Comparison of ENCODE assay signal across 24 cellular contexts in the genomic region with DNA sequence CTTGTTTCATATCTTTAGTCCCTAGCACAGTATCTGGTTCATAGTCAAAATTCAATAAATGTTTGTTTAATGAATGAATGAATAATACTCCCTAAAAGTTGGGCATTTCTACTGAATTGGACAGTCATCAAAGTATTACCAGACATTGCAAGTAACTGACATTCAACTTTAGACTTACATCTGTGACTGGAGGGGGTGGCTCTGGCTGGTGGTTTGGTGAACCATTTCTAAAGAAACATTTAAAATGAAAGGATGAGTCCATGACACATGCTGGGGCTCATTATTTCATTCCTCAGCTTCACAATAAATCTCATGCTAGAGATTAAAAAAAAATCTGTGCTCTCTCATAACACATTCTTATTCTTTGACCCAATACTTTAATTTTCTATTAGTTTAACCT. TPM values are rescaled to one million over a fixed set of nuclear protein-coding genes. Genes with fewer than 3 reads are reported as not detected.
DNase-seq lines count a peak whose midpoint lies in the region; ATAC-seq and TF ChIP-seq lines count a peak whose summit lies in the region.
"Had no signal": no experiment of that assay in that cellular context is flagged by ENCODE, and none has a peak within 500 bp of the region (broad histone marks: within the 10 kb centered on the region; RNA-seq: fewer than 3 reads in every experiment).

No MANE protein-coding gene starts in this region.

- H3K4me2 ChIP-seq in GM23338: no peak overlapping the region
- H3K4me2 ChIP-seq: PC-9 had no signal

- CTCF ChIA-PET in activated CD4-positive, alpha-beta T cell treated with anti-CD3 and anti-CD28 coated beads for 36 hours (lab: Charles Lee): interaction anchor here (0.7 kb wide), 1 partner anchor 114 kb away, joined by 3 read pairs; no protein-coding TSS in a partner anchor

- peak; percentile 80 for ATAC-seq in activated CD4-positive, alpha-beta T cell treated with anti-CD3 and anti-CD28 coated beads for 36 hours
- peak; percentile 82 to 95 for ATAC-seq in activated T-cell treated with anti-CD3 and anti-CD28 coated beads, Interleukin-2, amount 50 U/mL, for 72 hours (replicated peaks in 1 of 2)
- ATAC-seq in activated T-cell treated with anti-CD3 and anti-CD28 coated beads, Interleukin-2, amount 50 U/mL, for 4 hours: no peak
- ATAC-seq in GM23338: no peak
- ATAC-seq: CD8-positive, alpha-beta T cell; Right ventricle myocardium inferior had no signal

- no peak overlapping the region for H3K4me3 Mint-ChIP-seq in activated CD4-positive, alpha-beta T cell treated with anti-CD3 and anti-CD28 coated beads for 36 hours
- peak overlapping the region; percentile 22 to 77 for H3K4me3 Mint-ChIP-seq in activated T-cell treated with anti-CD3 and anti-CD28 coated beads, Interleukin-2, amount 50 U/mL, for 72 hours
- no peak overlapping the region for H3K4me3 Mint-ChIP-seq in activated T-cell treated with anti-CD3 and anti-CD28 coated beads, Interleukin-2, amount 50 U/mL, for 4 hours
- no peak overlapping the region for H3K4me3 Mint-ChIP-seq in T-helper 2 cell treated with Interferon-gamma antibody and Interleukin-4, amounts not matched to agents 5 μg/mL and 100 μg/mL, for 36 hours
- no peak overlapping the region for H3K4me3 Mint-ChIP-seq in GM23338
- H3K4me3 Mint-ChIP-seq: B cell; CD8-positive, alpha-beta T cell; H9 had no signal

- H3K36me3 Mint-ChIP-seq in activated CD4-positive, alpha-beta T cell treated with anti-CD3 and anti-CD28 coated beads for 36 hours (ENCODE audit: low read depth): peaks cover 46% of the 10 kb centered on the region
- H3K36me3 Mint-ChIP-seq in activated T-cell treated with anti-CD3 and anti-CD28 coated beads, Interleukin-2, amount 50 U/mL, for 72 hours (ENCODE audit: insufficient read depth in 2 of 2): peaks cover 1 to 32% of the 10 kb centered on the region in 2 donors
- peaks cover 32% of the 10 kb centered on the region for H3K36me3 Mint-ChIP-seq in activated T-cell treated with anti-CD3 and anti-CD28 coated beads, Interleukin-2, amount 50 U/mL, for 4 hours (ENCODE audit: insufficient read depth)
- peaks cover 57% of the 10 kb centered on the region for H3K36me3 Mint-ChIP-seq in T-helper 2 cell treated with Interferon-gamma antibody and Interleukin-4, amounts not matched to agents 5 μg/mL and 100 μg/mL, for 36 hours (ENCODE audit: low read depth)
- peaks cover 74% of the 10 kb centered on the region for H3K36me3 Mint-ChIP-seq in GM23338 (ENCODE audit: low read depth)

- POLR2A ChIA-PET in activated CD4-positive, alpha-beta T cell treated with anti-CD3 and anti-CD28 coated beads for 36 hours (lab: Charles Lee): no interaction called here

- peak; percentile 40 for DNase-seq in activated CD4-positive, alpha-beta T cell treated with anti-CD3 and anti-CD28 coated beads for 36 hours
- DNase-seq in activated CD4-positive, alpha-beta T cell treated with anti-CD3 and anti-CD28 coated beads, Interleukin-2, amount 50 U/mL, for 4 hours: no peak
- peak; percentile 31 to 33 for DNase-seq in activated T-cell treated with anti-CD3 and anti-CD28 coated beads, Interleukin-2, amount 50 U/mL, for 72 hours
- DNase-seq in activated T-cell treated with anti-CD3 and anti-CD28 coated beads, Interleukin-2, amount 50 U/mL, for 4 hours: no peak
- DNase-seq in T-helper 2 cell treated with Interferon-gamma antibody and Interleukin-4, amounts not matched to agents 5 μg/mL and 100 μg/mL, for 36 hours (ENCODE audit: low spot score): peak; percentile 29
- DNase-seq in stimulated activated CD8-positive, alpha-beta memory T cell treated with anti-CD3 and anti-CD28 coated beads, Interleukin-4, amount 100 ng/mL, for 48 hours: peak; percentile 45
- DNase-seq in GM23338 (ENCODE audit: low spot score): no peak
- DNase-seq: Caco-2; CD8-positive, alpha-beta T cell; H9; KBM-7; MG63; NCI-H1105 treated with DMSO at 0.1 percent for 48 hours; NCI-H146; NCI-H1930; NCI-H446; NCI-H524 treated with DMSO at 0.1 percent for 48 hours; NCI-H82; NK-92 treated with Interleukin-12 subunit alpha and Interleukin-12 subunit beta, amount 100 ng/mL, for 24 hours; PC-9 had no signal

- H3K27ac Mint-ChIP-seq in activated CD4-positive, alpha-beta T cell treated with anti-CD3 and anti-CD28 coated beads for 36 hours: peak overlapping the region; percentile 4
- peak overlapping the region; percentile 98 for H3K27ac Mint-ChIP-seq in activated T-cell treated with anti-CD3 and anti-CD28 coated beads, Interleukin-2, amount 50 U/mL, for 72 hours
- H3K27ac Mint-ChIP-seq in T-helper 2 cell treated with Interferon-gamma antibody and Interleukin-4, amounts not matched to agents 5 μg/mL and 100 μg/mL, for 36 hours: peak overlapping the region; percentile 9
- no peak overlapping the region for H3K27ac Mint-ChIP-seq in GM23338
- H3K27ac Mint-ChIP-seq: B cell; CD8-positive, alpha-beta T cell; H9 had no signal

- peaks cover 5% of the 10 kb centered on the region for H4K20me1 ChIP-seq in GM23338 (replicated peaks; ENCODE audit: insufficient read depth)

- H3K27me3 ChIP-seq in GM23338 (ENCODE audit: insufficient read depth): no peaks in the 10 kb centered on the region
- H3K27me3 ChIP-seq: MG63 had no signal

- no peak overlapping the region for H3K4me3 ChIP-seq in GM23338
- H3K4me3 ChIP-seq: MG63, PC-9 had no signal

- no peaks in the 10 kb centered on the region for H3K79me2 ChIP-seq in GM23338 (replicated peaks; ENCODE audit: insufficient read depth)

- no peaks in the 10 kb centered on the region for H3K27me3 Mint-ChIP-seq in activated CD4-positive, alpha-beta T cell treated with anti-CD3 and anti-CD28 coated beads for 36 hours
- no peaks in the 10 kb centered on the region for H3K27me3 Mint-ChIP-seq in activated T-cell treated with anti-CD3 and anti-CD28 coated beads, Interleukin-2, amount 50 U/mL, for 72 hours (ENCODE audit: low read depth)
- H3K27me3 Mint-ChIP-seq in activated T-cell treated with anti-CD3 and anti-CD28 coated beads, Interleukin-2, amount 50 U/mL, for 4 hours (ENCODE audit: low read depth): no peaks in the 10 kb centered on the region
- no peaks in the 10 kb centered on the region for H3K27me3 Mint-ChIP-seq in T-helper 2 cell treated with Interferon-gamma antibody and Interleukin-4, amounts not matched to agents 5 μg/mL and 100 μg/mL, for 36 hours (ENCODE audit: low read depth)
- peaks cover 2% of the 10 kb centered on the region for H3K27me3 Mint-ChIP-seq in GM23338 (ENCODE audit: insufficient read depth, low read depth, poor library complexity)
- H3K27me3 Mint-ChIP-seq: B cell had no signal

- no peak overlapping the region for H3K27ac ChIP-seq in GM23338 (ENCODE audit: low read depth)
- H3K27ac ChIP-seq: 22Rv1, C4-2B, PC-9 had no signal

- intact Hi-C loops in activated CD4-positive, alpha-beta T cell treated with anti-CD3 and anti-CD28 coated beads for 36 hours (cut with DNase I, micrococcal nuclease): no loop called here

- H3K4me1 Mint-ChIP-seq in activated CD4-positive, alpha-beta T cell treated with anti-CD3 and anti-CD28 coated beads for 36 hours: peaks cover 5% of the 10 kb centered on the region
- H3K4me1 Mint-ChIP-seq in activated T-cell treated with anti-CD3 and anti-CD28 coated beads, Interleukin-2, amount 50 U/mL, for 72 hours (ENCODE audit: low read depth): peaks cover 14% of the 10 kb centered on the region
- no peaks in the 10 kb centered on the region for H3K4me1 Mint-ChIP-seq in activated T-cell treated with anti-CD3 and anti-CD28 coated beads, Interleukin-2, amount 50 U/mL, for 4 hours (ENCODE audit: low read depth)
- H3K4me1 Mint-ChIP-seq in T-helper 2 cell treated with Interferon-gamma antibody and Interleukin-4, amounts not matched to agents 5 μg/mL and 100 μg/mL, for 36 hours (ENCODE audit: low read depth): peaks cover 2% of the 10 kb centered on the region
- H3K4me1 Mint-ChIP-seq in GM23338: no peaks in the 10 kb centered on the region
- H3K4me1 Mint-ChIP-seq: B cell, H9 had no signal

- H2AFZ ChIP-seq in GM23338: no peak overlapping the region
- H2AFZ ChIP-seq: PC-9 had no signal

- no peaks in the 10 kb centered on the region for H3F3A ChIP-seq in GM23338 (replicated peaks; ENCODE audit: low read depth)

- H3K9me3 Mint-ChIP-seq in activated CD4-positive, alpha-beta T cell treated with anti-CD3 and anti-CD28 coated beads for 36 hours (ENCODE audit: low read depth): no peaks in the 10 kb centered on the region
- no peaks in the 10 kb centered on the region for H3K9me3 Mint-ChIP-seq in activated T-cell treated with anti-CD3 and anti-CD28 coated beads, Interleukin-2, amount 50 U/mL, for 72 hours
- H3K9me3 Mint-ChIP-seq in activated T-cell treated with anti-CD3 and anti-CD28 coated beads, Interleukin-2, amount 50 U/mL, for 4 hours: no peaks in the 10 kb centered on the region
- no peaks in the 10 kb centered on the region for H3K9me3 Mint-ChIP-seq in T-helper 2 cell treated with Interferon-gamma antibody and Interleukin-4, amounts not matched to agents 5 μg/mL and 100 μg/mL, for 36 hours
- H3K9me3 Mint-ChIP-seq in GM23338: no peaks in the 10 kb centered on the region
- H3K9me3 Mint-ChIP-seq: CD8-positive, alpha-beta T cell; H9 had no signal

- peaks cover 42% of the 10 kb centered on the region; the same call in 1 of the 2 replicates for H3K36me3 ChIP-seq in GM23338 (ENCODE audit: insufficient read depth)

- H3K9me2 ChIP-seq in GM23338 (ENCODE audit: insufficient read depth): no peaks in the 10 kb centered on the region

- no peak for TF ChIP-seq CTCF in GM23338 (conservative IDR thresholded peaks at IDR 0.05; ENCODE audit: low read depth in 2 of 2)

- no peaks in the 10 kb centered on the region for H3K4me1 ChIP-seq in GM23338 (ENCODE audit: insufficient read depth)
- H3K4me1 ChIP-seq: Caco-2 had no signal

TF ChIP-seq in GM23338, 12 proteins besides CTCF, POLR2A, EP300 and RAD21 (continues in another document):
- no peak for TF ChIP-seq ZNF331 (CRISPR knock-in tag; IDR thresholded peaks at IDR 0.05; ENCODE audit: low read depth)
- TF ChIP-seq POLR2AphosphoS5 (IDR thresholded peaks at IDR 0.05; ENCODE audit: low read depth): no peak

RNA-seq across cellular contexts. Expression of gene CSRNP2, which starts 20.6 kb away (rescaled TPM):
- total RNA-seq in activated CD4-positive, alpha-beta T cell treated with anti-CD3 and anti-CD28 coated beads for 36 hours: 10 to 100 TPM; 12.8 to 13.6 TPM
- 10 to 100 TPM; 30.6 to 33.4 TPM for total RNA-seq in activated T-cell treated with anti-CD3 and anti-CD28 coated beads, Interleukin-2, amount 50 U/mL, for 72 hours
- 10 to 100 TPM; 20.7 to 22.5 (median 21.5) TPM for total RNA-seq in activated T-cell treated with anti-CD3 and anti-CD28 coated beads, Interleukin-2, amount 50 U/mL, for 4 hours
- total RNA-seq in GM23338 (2014; rRNA removed; shearing (Covaris generic)): 28.8 and 30.9 TPM in 2 replicates
- 6.9 and 7.3 TPM in 2 replicates for polyA plus RNA-seq in GM23338 (2016; fragmentation: Nextera tagmentation; extraction: Ambion mirVana)

RNA-seq across cellular contexts. Expression of gene LETMD1, which starts 55.9 kb away (rescaled TPM):
- total RNA-seq in activated CD4-positive, alpha-beta T cell treated with anti-CD3 and anti-CD28 coated beads for 36 hours: 10 to 100 TPM; 69.6 to 79.6 TPM
- total RNA-seq in activated T-cell treated with anti-CD3 and anti-CD28 coated beads, Interleukin-2, amount 50 U/mL, for 72 hours: 100 to 1,000 TPM; 120 to 129 TPM
- 10 to 100 TPM; 40.6 to 47.6 (median 42.5) TPM for total RNA-seq in activated T-cell treated with anti-CD3 and anti-CD28 coated beads, Interleukin-2, amount 50 U/mL, for 4 hours
- total RNA-seq in GM23338 (2014; rRNA removed; shearing (Covaris generic)): 29.9 and 43.0 TPM in 2 replicates
- 15.7 and 15.8 TPM in 2 replicates for polyA plus RNA-seq in GM23338 (2016; fragmentation: Nextera tagmentation; extraction: Ambion mirVana)

Comparison
In these comparisons a context has a peak if more than half of its experiments do, and no peak if none do; other contexts are left out.
1. ATAC-seq: peak in activated CD4-positive, alpha-beta T cell treated with anti-CD3 and anti-CD28 coated beads for 36 hours (single experiment) and activated T-cell treated with anti-CD3 and anti-CD28 coated beads, Interleukin-2, amount 50 U/mL, for 72 hours (2 of 2); none in activated T-cell treated with anti-CD3 and anti-CD28 coated beads, Interleukin-2, amount 50 U/mL, for 4 hours (0 of 2) and GM23338 (single experiment).
2. DNase-seq: peak in activated CD4-positive, alpha-beta T cell treated with anti-CD3 and anti-CD28 coated beads for 36 hours (single experiment), activated T-cell treated with anti-CD3 and anti-CD28 coated beads, Interleukin-2, amount 50 U/mL, for 72 hours (2 of 2), T-helper 2 cell treated with Interferon-gamma antibody and Interleukin-4, amounts not matched to agents 5 μg/mL and 100 μg/mL, for 36 hours (single experiment) and stimulated activated CD8-positive, alpha-beta memory T cell treated with anti-CD3 and anti-CD28 coated beads, Interleukin-4, amount 100 ng/mL, for 48 hours (single experiment); none in activated CD4-positive, alpha-beta T cell treated with anti-CD3 and anti-CD28 coated beads, Interleukin-2, amount 50 U/mL, for 4 hours (0 of 2), activated T-cell treated with anti-CD3 and anti-CD28 coated beads, Interleukin-2, amount 50 U/mL, for 4 hours (single experiment) and GM23338 (single experiment).
3. H3K4me3 Mint-ChIP-seq: peak in activated T-cell treated with anti-CD3 and anti-CD28 coated beads, Interleukin-2, amount 50 U/mL, for 72 hours (2 of 2); none in activated CD4-positive, alpha-beta T cell treated with anti-CD3 and anti-CD28 coated beads for 36 hours (single experiment), activated T-cell treated with anti-CD3 and anti-CD28 coated beads, Interleukin-2, amount 50 U/mL, for 4 hours (single experiment), T-helper 2 cell treated with Interferon-gamma antibody and Interleukin-4, amounts not matched to agents 5 μg/mL and 100 μg/mL, for 36 hours (single experiment) and GM23338 (single experiment).